ENCODE assay signal across 8 cellular contexts in the genomic region with DNA sequence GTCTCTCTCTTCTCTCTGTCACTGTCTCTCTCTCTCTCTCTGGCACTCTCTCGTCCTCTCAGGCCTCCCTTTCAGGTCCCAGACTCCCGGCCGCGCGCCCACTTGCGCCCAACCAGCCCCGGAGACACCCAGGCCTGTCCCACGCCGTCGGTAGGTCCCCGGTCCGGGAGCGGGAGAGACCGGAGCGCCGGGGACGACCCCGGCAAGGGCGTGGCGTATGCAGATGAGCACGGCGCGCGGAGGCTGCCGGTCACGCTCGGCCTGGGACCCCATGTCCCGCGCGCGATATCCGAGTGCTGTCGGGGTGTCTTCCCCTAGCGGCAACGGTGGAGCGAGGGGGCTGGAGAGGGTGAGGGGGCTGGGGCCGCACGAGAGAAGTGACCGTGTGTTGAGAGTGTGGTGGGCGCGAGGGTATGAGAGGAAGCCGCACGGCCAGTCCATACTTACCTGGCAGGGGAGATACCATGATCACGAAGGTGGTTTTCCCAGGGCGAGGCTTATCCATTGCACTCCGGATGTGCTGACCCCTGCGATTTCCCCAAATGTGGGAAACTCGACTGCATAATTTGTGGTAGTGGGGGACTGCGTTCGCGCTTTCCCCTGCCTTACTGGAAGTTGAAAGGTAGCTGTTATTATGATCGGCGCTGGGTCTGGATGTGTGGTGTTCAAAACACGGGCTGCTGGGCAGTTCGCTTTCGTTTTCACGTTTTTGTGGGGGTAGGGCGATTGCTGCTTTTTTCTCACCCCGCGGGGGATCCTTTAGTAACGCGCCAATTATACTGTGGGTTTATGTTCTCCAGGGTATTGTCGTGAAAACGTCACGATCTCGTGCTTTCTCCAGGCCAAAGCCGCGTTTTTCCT. TPM values are rescaled to one million over a fixed set of nuclear protein-coding genes. Genes with fewer than 3 reads are reported as not detected.
A peak's percentile ranks its signal among the peaks of the same experiment; 100 is the strongest.
DNase-seq lines count a peak whose midpoint lies in the region; ATAC-seq, FAIRE-seq and TF ChIP-seq lines count a peak whose summit lies in the region.
"Not testable (repeated sequence)": the region's sequence is repeated elsewhere in the genome, so short reads cannot be mapped to it uniquely, and the experiment has no call there.

No MANE protein-coding gene starts in this region.

- H3K9me3 ChIP-seq in CD4-positive, CD25-positive, alpha-beta regulatory T cell (ENCODE audit: control insufficient read depth in 2 of 2, low read length in 2 of 2) = not testable (repeated sequence)

- peaks cover 0 to 12% (median 6%) of the 10 kb centered on the region in 4 donors for H3K4me1 Mint-ChIP-seq in CD4-positive, CD25-positive, alpha-beta regulatory T cell
- not testable (repeated sequence) for H3K4me1 Mint-ChIP-seq in T-cell, natural killer cell

- H3K36me3 ChIP-seq in CD4-positive, CD25-positive, alpha-beta regulatory T cell (ENCODE audit: control insufficient read depth, insufficient read depth, low read length) = not testable (repeated sequence)

- H3K27me3 ChIP-seq in CD4-positive, CD25-positive, alpha-beta regulatory T cell (ENCODE audit: control insufficient read depth, insufficient read depth, low read length) = not testable (repeated sequence)

- H3K27me3 Mint-ChIP-seq in CD4-positive, CD25-positive, alpha-beta regulatory T cell; T-cell; natural killer cell (ENCODE audit: low read depth in 2 of 2): not testable (repeated sequence)

- POLR2A ChIA-PET in T-cell (lab: Charles Lee) = not testable (repeated sequence)

- DNase-seq in CD4-positive, CD25-positive, alpha-beta regulatory T cell; T-cell; natural killer cell: not testable (repeated sequence)

- peak; percentile 78 to 79 for ATAC-seq in CD4-positive, CD25-positive, alpha-beta regulatory T cell (ENCODE audit: low read depth in 2 of 2)
- ATAC-seq in GM18873 (IDR thresholded peaks at IDR 0.05; ENCODE audit: low FRiP score, unreplicated experiment) (peak; percentile 70), GM21447 (IDR thresholded peaks at IDR 0.05; ENCODE audit: unreplicated experiment) (peak; percentile 79), HG02852 (IDR thresholded peaks at IDR 0.05; ENCODE audit: unreplicated experiment) (peak; percentile 77), HG03342 (IDR thresholded peaks at IDR 0.05; ENCODE audit: unreplicated experiment) (peak; percentile 76), T-cell (replicated peaks in 1 of 4) (peak; percentile 76 to 82 (median 77)), natural killer cell (peak; percentile 75 to 88 (median 75))

- H3K27ac Mint-ChIP-seq in CD4-positive, CD25-positive, alpha-beta regulatory T cell; T-cell; natural killer cell: not testable (repeated sequence)

- H3K36me3 Mint-ChIP-seq in CD4-positive, CD25-positive, alpha-beta regulatory T cell; T-cell; natural killer cell: not testable (repeated sequence)

- CTCF ChIA-PET in T-cell (lab: Charles Lee) = not testable (repeated sequence)

- H3K4me3 Mint-ChIP-seq in CD4-positive, CD25-positive, alpha-beta regulatory T cell; T-cell; natural killer cell: not testable (repeated sequence)

- H3K9me3 Mint-ChIP-seq in CD4-positive, CD25-positive, alpha-beta regulatory T cell = peaks cover 0 to 11% (median 0%) of the 10 kb centered on the region in 7 donors
- not testable (repeated sequence) for H3K9me3 Mint-ChIP-seq in T-cell, natural killer cell

- intact Hi-C loops in natural killer cell (cut with micrococcal nuclease) = not testable (repeated sequence)

- H3K27ac ChIP-seq in CD4-positive, CD25-positive, alpha-beta regulatory T cell (ENCODE audit: insufficient read depth, low read length, poor library complexity, severe bottlenecking) = not testable (repeated sequence)

- H3K4me1 ChIP-seq in CD4-positive, CD25-positive, alpha-beta regulatory T cell (ENCODE audit: control insufficient read depth, insufficient read depth, low read length, poor library complexity, severe bottlenecking) = not testable (repeated sequence)

- not testable (repeated sequence) for TF ChIP-seq CTCF in natural killer cell (IDR thresholded peaks at IDR 0.05)

- H3K4me3 ChIP-seq in CD4-positive, CD25-positive, alpha-beta regulatory T cell (ENCODE audit: low read depth, low read length) = not testable (repeated sequence)

- FAIRE-seq in endometrium (lab: Jason Lieb, UNC) = peak; percentile 98

RNA-seq across cellular contexts. Expression of a gene that starts 7.0 kb away (rescaled TPM):
- total RNA-seq in CD4-positive, CD25-positive, alpha-beta regulatory T cell = 86.0 TPM
- 100 to 1,000 TPM; 122 to 171 (median 141) TPM for polyA plus RNA-seq in CD4-positive, CD25-positive, alpha-beta regulatory T cell
- 10 to 100 TPM; 48.9 to 77.7 (median 53.6) TPM for total RNA-seq in T-cell
- total RNA-seq in natural killer cell = 10 to 100 TPM; 70.5 to 96.6 (median 76.1) TPM
